In the genomic region with DNA sequence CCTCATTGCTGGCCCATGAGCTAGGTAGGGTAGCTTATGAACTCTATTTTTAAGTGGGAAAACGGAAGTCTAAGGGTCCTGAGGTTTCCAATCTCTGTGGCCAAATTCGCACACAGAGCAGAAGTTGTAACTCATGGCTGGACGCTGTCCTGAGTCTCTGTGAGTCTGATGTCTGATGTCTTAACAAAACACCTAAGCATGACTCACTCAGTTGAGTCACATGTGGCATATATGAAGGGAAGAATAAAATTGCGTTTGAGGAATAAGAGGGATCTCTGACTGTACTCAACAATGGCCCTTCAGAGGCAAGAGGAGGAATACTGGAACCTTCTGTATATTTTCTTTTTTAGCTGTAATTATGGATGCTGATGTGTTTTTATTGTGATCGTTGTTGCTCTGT, we compare ENCODE assay signal across 15 cellular contexts.
DNase-seq lines count a peak whose midpoint lies in the region; ATAC-seq, FAIRE-seq and TF ChIP-seq lines count a peak whose summit lies in the region.
"Had no signal": no experiment of that assay in that cellular context is flagged by ENCODE, and none has a peak within 500 bp of the region (broad histone marks: within the 10 kb centered on the region; RNA-seq: fewer than 3 reads in every experiment).

No MANE protein-coding gene starts in this region.

- FAIRE-seq in frontal cortex (lab: Jason Lieb, UNC) = no peak
- FAIRE-seq: A549, K562 had no signal

- in situ Hi-C loops in ACHN (cut with HindIII; ENCODE audit: low pct_ligation_motif_present, low pct_unique_long_range_greater_than_20kb, low sequenced_read_pairs) = no loop called here

- TF ChIP-seq CTCF in fibroblast of mammary gland (conservative IDR thresholded peaks at IDR 0.05; ENCODE audit: control insufficient read depth, insufficient read depth, low read depth, low read length) = no peak

- peak; percentile 14 for DNase-seq in ACHN
- peak; percentile 19 for DNase-seq in HPDE6-E6E7 (ENCODE audit: extremely low spot score)
- DNase-seq in SW 1271 (lab: John Stamatoyannopoulos, UW) = peak; percentile 47 to 79
- peak; percentile 74 for DNase-seq in fibroblast of mammary gland (ENCODE audit: low read depth)
- DNase-seq in frontal cortex (ENCODE audit: low spot score in 2 of 2) = no peak
- DNase-seq in HUDEP-2 (lab: John Stamatoyannopoulos, UW; ENCODE audit: unreplicated experiment in 76 of 76) = no peak
- DNase-seq: activated CD4-positive, alpha-beta T cell treated with anti-CD3 and anti-CD28 coated beads for 48 hours; activated T-cell treated with anti-CD3 and anti-CD28 coated beads, Interleukin-2, amount 50 U/mL, for 24 hours; glutamatergic neuron; NCI-H1436; NCI-H446 had no signal

- H3K4me3 ChIP-seq in fibroblast of mammary gland (ENCODE audit: control insufficient read depth, low read depth, low read length) = no peak overlapping the region
- H3K4me3 ChIP-seq: A549, K562 had no signal

- no peak for ATAC-seq in HG03280 (IDR thresholded peaks at IDR 0.05; ENCODE audit: unreplicated experiment)
- no peak for ATAC-seq in GM18502 (IDR thresholded peaks at IDR 0.05; ENCODE audit: poor library complexity, unreplicated experiment)
- ATAC-seq: A549, K562 had no signal

Comparison
In these comparisons a context has a peak if more than half of its experiments do, and no peak if none do; other contexts are left out.
1. DNase-seq: peak in ACHN (single experiment), HPDE6-E6E7 (single experiment), SW 1271 (2 of 2) and fibroblast of mammary gland (single experiment); none in frontal cortex (0 of 2) and HUDEP-2 (0 of 76).